Comparison of ENCODE assay signal across 1 cellular context in genomic region chrX:108396188-108396885, GRCh38.
TF ChIP-seq lines count a peak whose summit lies in the region.

No MANE protein-coding gene starts in this region.

TF ChIP-seq in HepG2, 621 proteins besides CTCF, POLR2A, EP300 and RAD21:
- TF ChIP-seq ZNF652 (CRISPR knock-in tag; IDR thresholded peaks at IDR 0.05; ENCODE audit: borderline replicate concordance, low read depth) (0 out of 2 replicates have a peak, but pooled peaks have one; percentile 28), ATF7 (IDR thresholded peaks at IDR 0.05) (peak; percentile 35; the same call in 1 of the 2 replicates), ATF7 (CRISPR knock-in tag; IDR thresholded peaks at IDR 0.05) (no peak), ESRRA (CRISPR knock-in tag; IDR thresholded peaks at IDR 0.05; ENCODE audit: low read depth) (no peak)
